Comparison of ENCODE assay signal across 4 cellular contexts in genomic region chr10:47928225-47928624, GRCh38. TPM values are rescaled to one million over a fixed set of nuclear protein-coding genes. Genes with fewer than 3 reads are reported as not detected.
"Had no signal": no experiment of that assay in that cellular context is flagged by ENCODE, and none has a peak within 500 bp of the region (broad histone marks: within the 10 kb centered on the region; RNA-seq: fewer than 3 reads in every experiment).

No MANE protein-coding gene starts in this region.

RNA-seq across cellular contexts. Expression of gene NPY4R2, which starts 9.8 kb away (rescaled TPM):
- total RNA-seq: HepG2, HT-29, HT1080 had no signal
- polyA plus RNA-seq: HepG2, IgD-negative memory B cell had no signal
